Comparison of ENCODE assay signal across 29 cellular contexts in the genomic region with DNA sequence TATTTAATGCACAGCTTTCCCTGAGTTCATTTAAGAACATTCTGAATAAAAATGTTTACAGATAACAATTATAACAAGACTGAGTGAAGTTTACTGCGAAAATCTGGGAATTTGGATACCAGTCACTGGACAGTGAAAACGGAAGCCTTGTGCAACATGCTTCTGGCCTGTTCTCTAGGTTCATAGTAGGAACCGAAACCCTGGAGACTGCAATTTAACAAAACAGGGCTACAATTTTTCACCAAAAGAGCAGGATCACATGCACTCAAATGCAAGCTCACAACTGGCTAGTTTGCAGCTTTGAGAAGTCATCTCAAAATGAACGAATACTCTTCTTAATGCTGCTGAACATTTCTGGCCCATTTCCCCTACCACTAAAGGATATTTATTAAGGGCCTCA.
"Had no signal": no experiment of that assay in that cellular context is flagged by ENCODE, and none has a peak within 500 bp of the region (broad histone marks: within the 10 kb centered on the region; RNA-seq: fewer than 3 reads in every experiment).

No MANE protein-coding gene starts in this region.

- H3K36me3 ChIP-seq: brain microvascular endothelial cell, cardiac muscle cell had no signal

- H3K27ac ChIP-seq: brain microvascular endothelial cell, cardiac muscle cell, SK-N-MC, VCaP had no signal

- DNase-seq: activated CD4-positive, alpha-beta memory T cell treated with anti-CD3 and anti-CD28 coated beads, Interleukin-2, amount 10 ng/mL, durations not matched to agents 7 days and 5 days; activated CD4-positive, alpha-beta T cell treated with anti-CD3 and anti-CD28 coated beads for 36 hours; activated CD4-positive, alpha-beta T cell treated with anti-CD3 and anti-CD28 coated beads, Interleukin-2, amount 50 U/mL, for 1 hour; activated CD4-positive, CD25-positive, alpha-beta regulatory T cell; activated gamma-delta T cell; activated naive CD4-positive, alpha-beta T cell treated with anti-CD3 and anti-CD28 coated beads for 36 hours; activated T-cell treated with anti-CD3 and anti-CD28 coated beads for 4 hours; activated T-cell treated with anti-CD3 and anti-CD28 coated beads, Interleukin-2, amount 50 U/mL, for 48 hours; amygdala; brain microvascular endothelial cell; KG1; NCI-H1105 treated with DMSO at 0.1 percent for 48 hours; NCI-H1436 treated with DMSO at 0.1 percent for 48 hours; NCI-H187 treated with DMSO at 0.1 percent for 48 hours; NCI-H2081 treated with DMSO at 0.1 percent for 48 hours; NCI-H2171; NCI-H2227 treated with DMSO at 0.1 percent for 48 hours; NCI-H526 treated with DMSO at 0.1 percent for 48 hours; NCI-H82; T-cell; T-helper 2 cell; T1000 had no signal

- ATAC-seq: activated CD4-positive, alpha-beta T cell treated with anti-CD3 and anti-CD28 coated beads for 36 hours; activated T-helper 17 cell treated with anti-CD3 and anti-CD28 coated beads, Interleukin-2, amount 50 U/mL, for 72 hours; Right ventricle myocardium inferior; T-cell had no signal

- H3K36me3 Mint-ChIP-seq: activated naive CD8-positive, alpha-beta T cell; IgD-negative memory B cell; T-cell had no signal

- H3K27ac Mint-ChIP-seq: activated CD4-positive, alpha-beta memory T cell treated with anti-CD3 and anti-CD28 coated beads, Interleukin-2, amount 10 ng/mL, durations not matched to agents 7 days and 5 days; activated CD4-positive, alpha-beta T cell treated with anti-CD3 and anti-CD28 coated beads for 36 hours; activated naive CD4-positive, alpha-beta T cell treated with anti-CD3 and anti-CD28 coated beads for 36 hours; activated naive CD8-positive, alpha-beta T cell; activated T-helper 17 cell treated with anti-CD3 and anti-CD28 coated beads, Interleukin-2, amount 50 U/mL, for 72 hours; IgD-negative memory B cell; T-cell had no signal

- H3K4me3 ChIP-seq: cardiac muscle cell, SK-N-MC had no signal

- H3K27me3 ChIP-seq: brain microvascular endothelial cell, cardiac muscle cell had no signal

- H3K4me1 Mint-ChIP-seq: activated CD4-positive, alpha-beta memory T cell treated with anti-CD3 and anti-CD28 coated beads, Interleukin-2, amount 10 ng/mL, durations not matched to agents 7 days and 5 days; activated CD4-positive, alpha-beta T cell treated with anti-CD3 and anti-CD28 coated beads for 36 hours; activated T-helper 17 cell treated with anti-CD3 and anti-CD28 coated beads, Interleukin-2, amount 50 U/mL, for 72 hours; IgD-negative memory B cell; T-cell had no signal

- H3K4me3 Mint-ChIP-seq: activated CD4-positive, alpha-beta memory T cell treated with anti-CD3 and anti-CD28 coated beads, Interleukin-2, amount 10 ng/mL, durations not matched to agents 7 days and 5 days; activated CD4-positive, alpha-beta T cell treated with anti-CD3 and anti-CD28 coated beads for 36 hours; activated naive CD4-positive, alpha-beta T cell treated with anti-CD3 and anti-CD28 coated beads for 36 hours; activated naive CD8-positive, alpha-beta T cell; activated T-helper 17 cell treated with anti-CD3 and anti-CD28 coated beads, Interleukin-2, amount 50 U/mL, for 72 hours; IgD-negative memory B cell; T-cell had no signal

- H3K27me3 Mint-ChIP-seq: activated CD4-positive, alpha-beta memory T cell treated with anti-CD3 and anti-CD28 coated beads, Interleukin-2, amount 10 ng/mL, durations not matched to agents 7 days and 5 days; activated CD4-positive, alpha-beta T cell treated with anti-CD3 and anti-CD28 coated beads for 36 hours; activated naive CD8-positive, alpha-beta T cell; activated T-helper 17 cell treated with anti-CD3 and anti-CD28 coated beads, Interleukin-2, amount 50 U/mL, for 72 hours; IgD-negative memory B cell; T-cell had no signal
